24 cellular contexts compared by ENCODE assay signal in genomic region chr9:81317939-81318338, GRCh38.
DNase-seq lines count a peak whose midpoint lies in the region; ATAC-seq, FAIRE-seq and TF ChIP-seq lines count a peak whose summit lies in the region.
"Had no signal": no experiment of that assay in that cellular context is flagged by ENCODE, and none has a peak within 500 bp of the region (broad histone marks: within the 10 kb centered on the region; RNA-seq: fewer than 3 reads in every experiment).

No MANE protein-coding gene starts in this region.

- no peaks in the 10 kb centered on the region for H3K27me3 ChIP-seq in astrocyte (ENCODE audit: insufficient read depth, low read length)
- no peaks in the 10 kb centered on the region for H3K27me3 ChIP-seq in MM.1S (replicated peaks; ENCODE audit: insufficient read depth, low read length)
- H3K27me3 ChIP-seq: tibial nerve had no signal

- POLR2A ChIA-PET in activated CD8-positive, alpha-beta T cell treated with anti-CD3 and anti-CD28 coated beads for 36 hours (lab: Charles Lee) = no interaction called here

- H3K4me1 ChIP-seq in astrocyte (ENCODE audit: insufficient read depth, low read length) (no peaks in the 10 kb centered on the region), MM.1S (ENCODE audit: low read length) (no peaks in the 10 kb centered on the region)
- H3K4me1 ChIP-seq: tibial nerve had no signal

- H3K9me3 ChIP-seq in astrocyte (ENCODE audit: insufficient read depth, low read depth, low read length) = no peaks in the 10 kb centered on the region
- H3K9me3 ChIP-seq in MM.1S (replicated peaks; ENCODE audit: insufficient read depth, low read length) = no peaks in the 10 kb centered on the region
- H3K9me3 ChIP-seq: tibial nerve had no signal

- no peaks in the 10 kb centered on the region for H3K79me2 ChIP-seq in astrocyte (ENCODE audit: insufficient read depth, low read length)
- no peaks in the 10 kb centered on the region for H3K79me2 ChIP-seq in MM.1S (ENCODE audit: low read length)

- TF ChIP-seq CTCF in astrocyte (IDR thresholded peaks at IDR 0.05; ENCODE audit: insufficient read depth, low read depth, low read length) = no peak
- TF ChIP-seq CTCF in activated CD8-positive, alpha-beta T cell treated with anti-CD3 and anti-CD28 coated beads for 36 hours (IDR thresholded peaks at IDR 0.05) = no peak
- TF ChIP-seq CTCF in MM.1S (IDR thresholded peaks at IDR 0.05; ENCODE audit: low read length) = no peak

- H2AFZ ChIP-seq in astrocyte (ENCODE audit: low read depth, low read length) (no peak overlapping the region), MM.1S (ENCODE audit: low read length) (no peak overlapping the region)

- H3K36me3 ChIP-seq in astrocyte (ENCODE audit: insufficient read depth, low read length) (no peaks in the 10 kb centered on the region), MM.1S (replicated peaks; ENCODE audit: insufficient read depth, low read length) (no peaks in the 10 kb centered on the region)
- H3K36me3 ChIP-seq: tibial nerve had no signal

- no peaks in the 10 kb centered on the region for H4K20me1 ChIP-seq in astrocyte (ENCODE audit: insufficient read depth, low read length)
- H4K20me1 ChIP-seq in MM.1S (ENCODE audit: insufficient read depth, low read length) = no peaks in the 10 kb centered on the region

- ATAC-seq in activated CD8-positive, alpha-beta T cell treated with anti-CD3 and anti-CD28 coated beads for 36 hours = no peak
- ATAC-seq in GM18498 (IDR thresholded peaks at IDR 0.05; ENCODE audit: unreplicated experiment) = no peak
- ATAC-seq: stimulated activated naive CD8-positive, alpha-beta T cell treated with anti-CD3 and anti-CD28 coated beads, Interleukin-15, amount 100 ng/mL, for 72 hours had no signal

- H3K4me2 ChIP-seq in astrocyte (ENCODE audit: low read length) (no peak overlapping the region), MM.1S (ENCODE audit: low read depth, low read length) (no peak overlapping the region)

- H3K9me3 Mint-ChIP-seq in astrocyte (ENCODE audit: unreplicated experiment) = no peaks in the 10 kb centered on the region
- peaks cover 5% of the 10 kb centered on the region for H3K9me3 Mint-ChIP-seq in activated CD8-positive, alpha-beta T cell treated with anti-CD3 and anti-CD28 coated beads for 36 hours

- H3K27ac Mint-ChIP-seq in astrocyte (ENCODE audit: unreplicated experiment) = no peak overlapping the region
- H3K27ac Mint-ChIP-seq in activated CD8-positive, alpha-beta T cell treated with anti-CD3 and anti-CD28 coated beads for 36 hours = no peak overlapping the region
- H3K27ac Mint-ChIP-seq: nephron; stimulated activated naive CD8-positive, alpha-beta T cell treated with anti-CD3 and anti-CD28 coated beads, Interleukin-15, amount 100 ng/mL, for 72 hours; T-helper 1 cell treated with Interleukin-12 subunit alpha and Interleukin-12 subunit beta and Interleukin-4 antibody, amounts not matched to agents 30 μg/mL and 1 μg/mL, for 36 hours had no signal

- intact Hi-C loops in activated CD8-positive, alpha-beta T cell treated with anti-CD3 and anti-CD28 coated beads for 36 hours (cut with micrococcal nuclease) = no loop called here

- H3K36me3 Mint-ChIP-seq in astrocyte (ENCODE audit: low read depth, unreplicated experiment) = no peaks in the 10 kb centered on the region
- no peaks in the 10 kb centered on the region for H3K36me3 Mint-ChIP-seq in activated CD8-positive, alpha-beta T cell treated with anti-CD3 and anti-CD28 coated beads for 36 hours (ENCODE audit: low read depth)

- H3K9ac ChIP-seq in astrocyte (ENCODE audit: low read length) = no peak overlapping the region
- no peak overlapping the region for H3K9ac ChIP-seq in MM.1S (ENCODE audit: low read length)

- FAIRE-seq in astrocyte (lab: Jason Lieb, UNC) = no peak
- FAIRE-seq: D721Med had no signal

- no peaks in the 10 kb centered on the region for H3F3A ChIP-seq in MM.1S (ENCODE audit: insufficient read depth, low read length)

- no peaks in the 10 kb centered on the region for H3K9me2 ChIP-seq in MM.1S (replicated peaks; ENCODE audit: insufficient read depth, low read length)

- no peak overlapping the region for H3K4me3 Mint-ChIP-seq in astrocyte (ENCODE audit: unreplicated experiment)
- H3K4me3 Mint-ChIP-seq in activated CD8-positive, alpha-beta T cell treated with anti-CD3 and anti-CD28 coated beads for 36 hours = no peak overlapping the region
- H3K4me3 Mint-ChIP-seq: nephron; stimulated activated naive CD8-positive, alpha-beta T cell treated with anti-CD3 and anti-CD28 coated beads, Interleukin-15, amount 100 ng/mL, for 72 hours; T-helper 1 cell treated with Interleukin-12 subunit alpha and Interleukin-12 subunit beta and Interleukin-4 antibody, amounts not matched to agents 30 μg/mL and 1 μg/mL, for 36 hours had no signal

- DNase-seq in NCI-H748 (lab: John Stamatoyannopoulos, UW; ENCODE audit: unreplicated experiment) (peak; percentile 29), NCI-H748 treated with DMSO at 0.1 percent for 48 hours (lab: John Stamatoyannopoulos, UW) (no peak), astrocyte (ENCODE audit: low read depth) (peak; percentile 75), kidney tubule cell (ENCODE audit: low spot score) (peak; percentile 1), AG08396 (ENCODE audit: low spot score) (no peak), MM.1S (no peak)
- DNase-seq in activated CD8-positive, alpha-beta T cell treated with anti-CD3 and anti-CD28 coated beads for 36 hours = no peak
- DNase-seq: activated CD8-positive, alpha-beta memory T cell treated with anti-CD3 and anti-CD28 coated beads, Interleukin-2, amount 50 U/mL, for 48 hours; amygdala; C1 segment of cervical spinal cord; central memory CD4-positive, alpha-beta T cell; dorsolateral prefrontal cortex; NCI-H1417 treated with DMSO at 0.1 percent for 48 hours; NCI-H526 treated with DMSO at 0.1 percent for 48 hours; OCI-M1; SHP77 treated with DMSO at 0.1 percent for 48 hours; stimulated activated CD4-positive, alpha-beta T cell treated with anti-CD3 and anti-CD28 coated beads, Interleukin-4, amount 100 ng/mL, for 24 hours; stimulated activated naive CD8-positive, alpha-beta T cell treated with anti-CD3 and anti-CD28 coated beads, Interleukin-15, amount 100 ng/mL, for 72 hours had no signal

- H3K27ac ChIP-seq in astrocyte (ENCODE audit: low read depth, low read length) (no peak overlapping the region), MM.1S (ENCODE audit: low read length) (no peak overlapping the region)
- H3K27ac ChIP-seq: 22Rv1, dorsolateral prefrontal cortex, tibial nerve had no signal

- H3K4me3 ChIP-seq in astrocyte (ENCODE audit: insufficient read depth, low read depth, low read length) (no peak overlapping the region), MM.1S (ENCODE audit: low read length) (no peak overlapping the region)
- H3K4me3 ChIP-seq: dorsolateral prefrontal cortex, tibial nerve had no signal

- no peaks in the 10 kb centered on the region for H3K27me3 Mint-ChIP-seq in astrocyte (ENCODE audit: low read depth, unreplicated experiment)
- H3K27me3 Mint-ChIP-seq in activated CD8-positive, alpha-beta T cell treated with anti-CD3 and anti-CD28 coated beads for 36 hours = no peaks in the 10 kb centered on the region
- H3K27me3 Mint-ChIP-seq: stimulated activated naive CD8-positive, alpha-beta T cell treated with anti-CD3 and anti-CD28 coated beads, Interleukin-15, amount 100 ng/mL, for 72 hours had no signal

- peaks cover 5% of the 10 kb centered on the region for H3K4me1 Mint-ChIP-seq in astrocyte (ENCODE audit: low read depth, unreplicated experiment)
- H3K4me1 Mint-ChIP-seq in activated CD8-positive, alpha-beta T cell treated with anti-CD3 and anti-CD28 coated beads for 36 hours (ENCODE audit: low read depth) = no peaks in the 10 kb centered on the region
- H3K4me1 Mint-ChIP-seq: stimulated activated naive CD8-positive, alpha-beta T cell treated with anti-CD3 and anti-CD28 coated beads, Interleukin-15, amount 100 ng/mL, for 72 hours had no signal

- CTCF ChIA-PET in activated CD8-positive, alpha-beta T cell treated with anti-CD3 and anti-CD28 coated beads for 36 hours (lab: Charles Lee) = no interaction called here

Comparison
In these comparisons a context has a peak if more than half of its experiments do, and no peak if none do; other contexts are left out.
1. DNase-seq: peak in NCI-H748 (single experiment), astrocyte (single experiment) and kidney tubule cell (single experiment); none in NCI-H748 treated with DMSO at 0.1 percent for 48 hours (single experiment), activated CD8-positive, alpha-beta T cell treated with anti-CD3 and anti-CD28 coated beads for 36 hours (single experiment), AG08396 (single experiment) and MM.1S (single experiment).